1 cellular context compared by ENCODE assay signal in genomic region chr14:52948039-52948438, GRCh38.
TF ChIP-seq lines count a peak whose summit lies in the region.

No MANE protein-coding gene starts in this region.

TF ChIP-seq in HepG2, 621 proteins besides CTCF, POLR2A, EP300 and RAD21 (continued from another document and continues in another):
- TF ChIP-seq ZNF646 (CRISPR knock-in tag; IDR thresholded peaks at IDR 0.05) (no peak), XRCC5 (optimal IDR thresholded peaks at IDR 0.05; ENCODE audit: low read length) (no peak), DBP (CRISPR knock-in tag; IDR thresholded peaks at IDR 0.05; ENCODE audit: not compliant biosample characterization) (no peak), ZNF296 (CRISPR knock-in tag; conservative IDR thresholded peaks at IDR 0.05) (no peak), FOXO1 (CRISPR knock-in tag; IDR thresholded peaks at IDR 0.05) (no peak; the same call in 1 of the 2 replicates), PHF8 (CRISPR knock-in tag; IDR thresholded peaks at IDR 0.05) (no peak), SMARCC2 (IDR thresholded peaks at IDR 0.05) (no peak), MTF1 (CRISPR knock-in tag; IDR thresholded peaks at IDR 0.05) (no peak), ATF7 (IDR thresholded peaks at IDR 0.05) (0 out of 2 replicates have a peak, but pooled peaks have one; percentile 10), ATF7 (CRISPR knock-in tag; IDR thresholded peaks at IDR 0.05) (no peak), CREB1 (IDR thresholded peaks at IDR 0.05) (no peak), CREB1 (CRISPR knock-in tag; IDR thresholded peaks at IDR 0.05) (peak; percentile 47; the same call in 1 of the 2 replicates), HDAC6 (IDR thresholded peaks at IDR 0.05; ENCODE audit: low read depth, low read length) (no peak), ZNF260 (CRISPR knock-in tag; IDR thresholded peaks at IDR 0.05; ENCODE audit: borderline replicate concordance, low read depth) (no peak), NFE2L1 (CRISPR knock-in tag; IDR thresholded peaks at IDR 0.05; ENCODE audit: borderline replicate concordance) (no peak), HES4 (CRISPR knock-in tag; IDR thresholded peaks at IDR 0.05; ENCODE audit: borderline replicate concordance) (no peak), SNAPC4 (CRISPR knock-in tag; IDR thresholded peaks at IDR 0.05) (no peak), ZKSCAN1 (IDR thresholded peaks at IDR 0.05; ENCODE audit: low read length) (no peak), RXRA (CRISPR knock-in tag; IDR thresholded peaks at IDR 0.05) (peak; percentile 61; the same call in 1 of the 2 replicates), FIP1L1 (IDR thresholded peaks at IDR 0.05; ENCODE audit: borderline replicate concordance, insufficient read depth, low read depth, low read length) (no peak), TOPORS (CRISPR knock-in tag; IDR thresholded peaks at IDR 0.05) (no peak), ADNP (CRISPR knock-in tag; IDR thresholded peaks at IDR 0.05) (no peak), PLRG1 (conservative IDR thresholded peaks at IDR 0.05) (no peak), ZNF451 (CRISPR knock-in tag; IDR thresholded peaks at IDR 0.05) (no peak), ZNF644 (CRISPR knock-in tag; IDR thresholded peaks at IDR 0.05; ENCODE audit: low read depth) (0 out of 2 replicates have a peak, but pooled peaks have one; percentile 39), ZFX (CRISPR knock-in tag; IDR thresholded peaks at IDR 0.05; ENCODE audit: low read depth) (no peak), HMG20A (CRISPR knock-in tag; IDR thresholded peaks at IDR 0.05; ENCODE audit: borderline replicate concordance) (peak; percentile 97), ZNF615 (CRISPR knock-in tag; IDR thresholded peaks at IDR 0.05; ENCODE audit: borderline replicate concordance) (no peak), KDM5B (CRISPR knock-in tag; IDR thresholded peaks at IDR 0.05; ENCODE audit: borderline replicate concordance) (no peak), ZNF737 (CRISPR knock-in tag; IDR thresholded peaks at IDR 0.05; ENCODE audit: borderline replicate concordance) (no peak), SMC3 (IDR thresholded peaks at IDR 0.05; ENCODE audit: low read length) (no peak), KAT2B (IDR thresholded peaks at IDR 0.05; ENCODE audit: borderline replicate concordance, low read depth, low read length) (no peak), ZSCAN30 (CRISPR knock-in tag; IDR thresholded peaks at IDR 0.05) (no peak), ZNF549 (CRISPR knock-in tag; IDR thresholded peaks at IDR 0.05) (no peak), ZNF543 (CRISPR knock-in tag; IDR thresholded peaks at IDR 0.05) (no peak), SALL2 (CRISPR knock-in tag; IDR thresholded peaks at IDR 0.05) (no peak), FOXC1 (CRISPR knock-in tag; IDR thresholded peaks at IDR 0.05; ENCODE audit: borderline replicate concordance) (no peak), HIVEP1 (CRISPR knock-in tag; IDR thresholded peaks at IDR 0.05) (no peak), U2AF1 (optimal IDR thresholded peaks at IDR 0.05; ENCODE audit: low read depth, low read length) (no peak), KMT2A (CRISPR knock-in tag; IDR thresholded peaks at IDR 0.05) (no peak), IKZF4 (CRISPR knock-in tag; IDR thresholded peaks at IDR 0.05; ENCODE audit: borderline replicate concordance, low read depth, not compliant biosample characterization) (no peak), WIZ (CRISPR knock-in tag; IDR thresholded peaks at IDR 0.05) (0 out of 2 replicates have a peak, but pooled peaks have one; percentile 21), ELK4 (CRISPR knock-in tag; IDR thresholded peaks at IDR 0.05; ENCODE audit: borderline replicate concordance) (no peak), ZFP82 (CRISPR knock-in tag; IDR thresholded peaks at IDR 0.05; ENCODE audit: borderline replicate concordance) (no peak), YEATS4 (CRISPR knock-in tag; IDR thresholded peaks at IDR 0.05; ENCODE audit: borderline replicate concordance) (no peak), AKAP8 (CRISPR knock-in tag; IDR thresholded peaks at IDR 0.05) (no peak), SKI (IDR thresholded peaks at IDR 0.05; ENCODE audit: partially characterized antibody) (peak; percentile 76), BCL3 (CRISPR knock-in tag; IDR thresholded peaks at IDR 0.05) (no peak), TCF12 (IDR thresholded peaks at IDR 0.05) (no peak), TCF12 (CRISPR knock-in tag; IDR thresholded peaks at IDR 0.05) (no peak), ZNF232 (CRISPR knock-in tag; IDR thresholded peaks at IDR 0.05; ENCODE audit: borderline replicate concordance) (0 out of 2 replicates have a peak, but pooled peaks have one; percentile 45), ATF2 (CRISPR knock-in tag; IDR thresholded peaks at IDR 0.05) (peak; percentile 52; the same call in 1 of the 2 replicates), KDM3A (CRISPR knock-in tag; IDR thresholded peaks at IDR 0.05; ENCODE audit: low read depth) (no peak), ATF7-NPFF (CRISPR knock-in tag; IDR thresholded peaks at IDR 0.05; ENCODE audit: low read depth) (no peak), NFIC (IDR thresholded peaks at IDR 0.05; ENCODE audit: low read length) (peak; percentile 80)
- TF ChIP-seq, protein P1, sequence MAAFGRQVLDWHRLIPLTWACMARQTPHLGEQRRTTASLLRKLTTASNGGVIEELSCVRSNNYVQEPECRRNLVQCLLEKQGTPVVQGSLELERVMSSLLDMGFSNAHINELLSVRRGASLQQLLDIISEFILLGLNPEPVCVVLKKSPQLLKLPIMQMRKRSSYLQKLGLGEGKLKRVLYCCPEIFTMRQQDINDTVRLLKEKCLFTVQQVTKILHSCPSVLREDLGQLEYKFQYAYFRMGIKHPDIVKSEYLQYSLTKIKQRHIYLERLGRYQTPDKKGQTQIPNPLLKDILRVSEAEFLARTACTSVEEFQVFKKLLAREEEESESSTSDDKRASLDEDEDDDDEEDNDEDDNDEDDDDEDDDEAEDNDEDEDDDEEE (CRISPR knock-in tag; IDR thresholded peaks at IDR 0.05), result no peak
- TF ChIP-seq, protein P2, sequence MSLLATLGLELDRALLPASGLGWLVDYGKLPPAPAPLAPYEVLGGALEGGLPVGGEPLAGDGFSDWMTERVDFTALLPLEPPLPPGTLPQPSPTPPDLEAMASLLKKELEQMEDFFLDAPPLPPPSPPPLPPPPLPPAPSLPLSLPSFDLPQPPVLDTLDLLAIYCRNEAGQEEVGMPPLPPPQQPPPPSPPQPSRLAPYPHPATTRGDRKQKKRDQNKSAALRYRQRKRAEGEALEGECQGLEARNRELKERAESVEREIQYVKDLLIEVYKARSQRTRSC (CRISPR knock-in tag; IDR thresholded peaks at IDR 0.05; ENCODE audit: low read depth), result no peak
